Comparison of ENCODE assay signal across 1 cellular context in the genomic region with DNA sequence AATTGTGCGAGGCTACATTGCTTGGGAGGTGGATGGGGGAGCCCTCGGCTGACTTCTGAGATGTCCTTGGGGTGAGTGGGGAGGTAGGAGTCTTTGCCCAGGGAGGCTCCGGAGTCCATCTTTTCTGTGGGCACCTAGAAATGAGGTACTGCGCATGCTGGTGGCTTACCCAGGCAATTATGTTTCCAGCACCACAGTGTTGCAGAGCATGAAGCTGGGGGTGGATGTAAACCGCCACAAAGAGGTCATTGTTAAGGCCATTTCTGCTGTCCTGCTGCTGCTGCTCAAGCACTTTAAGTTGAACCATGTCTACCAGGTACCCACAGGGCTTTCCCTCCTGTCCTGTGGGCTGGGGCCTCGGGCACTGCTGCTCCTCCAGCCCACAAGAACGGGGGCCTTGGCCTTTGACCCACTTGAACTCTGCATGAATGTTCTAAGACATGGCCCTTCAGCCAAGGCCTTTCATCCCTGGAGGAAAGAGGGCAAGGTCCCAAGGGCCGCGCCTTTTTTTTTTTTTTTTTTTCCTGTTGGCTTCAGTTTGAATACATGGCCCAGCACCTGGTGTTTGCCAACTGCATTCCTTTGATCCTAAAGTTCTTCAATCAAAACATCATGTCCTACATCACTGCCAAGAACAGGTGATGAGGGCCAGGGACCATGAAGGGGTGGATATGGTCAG.
TF ChIP-seq lines count a peak whose summit lies in the region.

No MANE protein-coding gene starts in this region.

TF ChIP-seq in HepG2, 621 proteins besides CTCF, POLR2A, EP300 and RAD21:
- TF ChIP-seq, protein P1, sequence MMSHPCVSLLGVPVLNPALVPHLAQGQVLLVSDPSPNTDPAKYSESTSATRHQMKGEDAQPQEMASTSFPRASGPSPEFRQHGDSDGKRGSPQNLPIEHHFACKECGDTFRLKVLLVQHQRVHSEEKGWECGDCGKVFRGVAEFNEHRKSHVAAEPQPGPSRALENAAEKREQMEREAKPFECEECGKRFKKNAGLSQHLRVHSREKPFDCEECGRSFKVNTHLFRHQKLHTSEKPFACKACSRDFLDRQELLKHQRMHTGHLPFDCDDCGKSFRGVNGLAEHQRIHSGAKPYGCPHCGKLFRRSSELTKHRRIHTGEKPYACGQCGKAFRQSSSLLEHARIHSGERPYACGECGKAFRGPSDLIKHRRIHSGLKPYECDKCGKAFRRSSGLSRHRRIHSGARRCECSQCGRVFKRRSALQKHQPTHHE (CRISPR knock-in tag; IDR thresholded peaks at IDR 0.05; ENCODE audit: borderline replicate concordance) = no peak
- TF ChIP-seq NR2F6 (IDR thresholded peaks at IDR 0.05) (peak; percentile 60), NR2F6 (CRISPR knock-in tag; IDR thresholded peaks at IDR 0.05) (no peak), PPARG (CRISPR knock-in tag; conservative IDR thresholded peaks at IDR 0.05) (0 out of 2 replicates have a peak, but pooled peaks have one; percentile 12), ZNF362 (CRISPR knock-in tag; IDR thresholded peaks at IDR 0.05; ENCODE audit: borderline replicate concordance) (peak; percentile 48; the same call in 1 of the 2 replicates), ZBTB1 (CRISPR knock-in tag; IDR thresholded peaks at IDR 0.05; ENCODE audit: borderline replicate concordance) (no peak)
TF ChIP-seq in HepG2: peak in this region for 3.
